9 cellular contexts compared by ENCODE assay signal in genomic region chr16:22207715-22208360, GRCh38. TPM values are rescaled to one million over a fixed set of nuclear protein-coding genes. Genes with fewer than 3 reads are reported as not detected.
DNase-seq lines count a peak whose midpoint lies in the region; ATAC-seq and TF ChIP-seq lines count a peak whose summit lies in the region.
"Had no signal": no experiment of that assay in that cellular context is flagged by ENCODE, and none has a peak within 500 bp of the region (broad histone marks: within the 10 kb centered on the region; RNA-seq: fewer than 3 reads in every experiment).

No MANE protein-coding gene starts in this region.

- no peak overlapping the region for H3K27ac Mint-ChIP-seq in activated CD4-positive, alpha-beta T cell treated with anti-CD3 and anti-CD28 coated beads, Interleukin-2, amount 10 ng/mL, durations not matched to agents 7 days and 5 days
- H3K27ac Mint-ChIP-seq in activated T-helper 2 cell treated with anti-CD3 and anti-CD28 coated beads, Interferon-gamma antibody, Interleukin-2, Interleukin-4, amounts not matched to agents 10 μg/mL and 5 μg/mL and 100 μg/mL, durations not matched to agents 14 hours and 24 hours and 36 hours: peak overlapping the region; percentile 91
- peak overlapping the region in 5 of 6 donors; percentile 2 to 81 (median 68) for H3K27ac Mint-ChIP-seq in immature natural killer cell

- no peak for TF ChIP-seq EP300 in suprapubic skin (IDR thresholded peaks at IDR 0.05)

- H3K27me3 Mint-ChIP-seq in activated CD4-positive, alpha-beta T cell treated with anti-CD3 and anti-CD28 coated beads, Interleukin-2, amount 10 ng/mL, durations not matched to agents 7 days and 5 days: no peaks in the 10 kb centered on the region
- no peaks in the 10 kb centered on the region for H3K27me3 Mint-ChIP-seq in activated T-helper 2 cell treated with anti-CD3 and anti-CD28 coated beads, Interferon-gamma antibody, Interleukin-2, Interleukin-4, amounts not matched to agents 10 μg/mL and 5 μg/mL and 100 μg/mL, durations not matched to agents 14 hours and 24 hours and 36 hours (ENCODE audit: low read depth)
- peaks cover 0 to 3% (median 1%) of the 10 kb centered on the region in 3 donors for H3K27me3 Mint-ChIP-seq in immature natural killer cell (ENCODE audit: low read depth in 3 of 3)

- CTCF ChIA-PET in activated CD4-positive, alpha-beta T cell treated with anti-CD3 and anti-CD28 coated beads, Interleukin-2, amount 10 ng/mL, durations not matched to agents 7 days and 5 days (lab: Charles Lee): interaction anchor here (0.5 to 6.9 kb wide), 9 partner anchors 10 to 97 kb away, joined by 3 to 48 read pairs (median 9); partner anchors contain the start of gene POLR3E

- H3K9me3 ChIP-seq in suprapubic skin: no peaks in the 10 kb centered on the region

- POLR2A ChIA-PET in activated CD4-positive, alpha-beta T cell treated with anti-CD3 and anti-CD28 coated beads, Interleukin-2, amount 10 ng/mL, durations not matched to agents 7 days and 5 days (lab: Charles Lee): no interaction called here

- WGBS in suprapubic skin: 50% methylated on average over 10 of the region's 10 CpGs

- no peaks in the 10 kb centered on the region for H3K36me3 ChIP-seq in suprapubic skin

- no peak for TF ChIP-seq POLR2A in suprapubic skin (IDR thresholded peaks at IDR 0.05)

- ATAC-seq in HG03457 (IDR thresholded peaks at IDR 0.05; ENCODE audit: unreplicated experiment) (no peak), HG03196 (IDR thresholded peaks at IDR 0.05; ENCODE audit: unreplicated experiment) (no peak)

- TF ChIP-seq CTCF in suprapubic skin (IDR thresholded peaks at IDR 0.05): no peak

- H3K4me1 Mint-ChIP-seq in activated CD4-positive, alpha-beta T cell treated with anti-CD3 and anti-CD28 coated beads, Interleukin-2, amount 10 ng/mL, durations not matched to agents 7 days and 5 days: peaks cover 33% of the 10 kb centered on the region
- H3K4me1 Mint-ChIP-seq in activated T-helper 2 cell treated with anti-CD3 and anti-CD28 coated beads, Interferon-gamma antibody, Interleukin-2, Interleukin-4, amounts not matched to agents 10 μg/mL and 5 μg/mL and 100 μg/mL, durations not matched to agents 14 hours and 24 hours and 36 hours (ENCODE audit: low read depth): peaks cover 46% of the 10 kb centered on the region
- H3K4me1 Mint-ChIP-seq in immature natural killer cell: peaks cover 22 to 23% of the 10 kb centered on the region in 2 donors

- no peaks in the 10 kb centered on the region for H3K9me3 Mint-ChIP-seq in activated CD4-positive, alpha-beta T cell treated with anti-CD3 and anti-CD28 coated beads, Interleukin-2, amount 10 ng/mL, durations not matched to agents 7 days and 5 days
- H3K9me3 Mint-ChIP-seq in activated T-helper 2 cell treated with anti-CD3 and anti-CD28 coated beads, Interferon-gamma antibody, Interleukin-2, Interleukin-4, amounts not matched to agents 10 μg/mL and 5 μg/mL and 100 μg/mL, durations not matched to agents 14 hours and 24 hours and 36 hours: no peaks in the 10 kb centered on the region
- no peaks in the 10 kb centered on the region for H3K9me3 Mint-ChIP-seq in immature natural killer cell

- H3K4me1 ChIP-seq in suprapubic skin: peaks cover 74% of the 10 kb centered on the region

- peak overlapping the region; percentile 100 for H3K4me3 ChIP-seq in suprapubic skin

- no peak for DNase-seq in activated CD4-positive, alpha-beta T cell treated with anti-CD3 and anti-CD28 coated beads, Interleukin-2, amount 10 ng/mL, durations not matched to agents 7 days and 5 days
- no peak for DNase-seq in activated CD4-positive, alpha-beta T cell treated with anti-CD3 and anti-CD28 coated beads for 1 hour
- DNase-seq in activated T-helper 2 cell treated with anti-CD3 and anti-CD28 coated beads, Interferon-gamma antibody, Interleukin-2, Interleukin-4, amounts not matched to agents 10 μg/mL and 5 μg/mL and 100 μg/mL, durations not matched to agents 14 hours and 24 hours and 36 hours (ENCODE audit: low spot score): no peak
- no peak for DNase-seq in immature natural killer cell
- DNase-seq in suprapubic skin (ENCODE audit: low spot score in 2 of 2): no peak
- no peak for DNase-seq in HK-2 (ENCODE audit: unreplicated experiment)

- peaks cover 16% of the 10 kb centered on the region for H3K36me3 Mint-ChIP-seq in activated CD4-positive, alpha-beta T cell treated with anti-CD3 and anti-CD28 coated beads, Interleukin-2, amount 10 ng/mL, durations not matched to agents 7 days and 5 days (ENCODE audit: low read depth)
- peaks cover 41% of the 10 kb centered on the region for H3K36me3 Mint-ChIP-seq in activated T-helper 2 cell treated with anti-CD3 and anti-CD28 coated beads, Interferon-gamma antibody, Interleukin-2, Interleukin-4, amounts not matched to agents 10 μg/mL and 5 μg/mL and 100 μg/mL, durations not matched to agents 14 hours and 24 hours and 36 hours (ENCODE audit: low read depth)
- H3K36me3 Mint-ChIP-seq in immature natural killer cell: no peaks in the 10 kb centered on the region

- no peaks in the 10 kb centered on the region for H3K27me3 ChIP-seq in suprapubic skin

- peak overlapping the region; percentile 99 for H3K27ac ChIP-seq in suprapubic skin

- H3K4me3 Mint-ChIP-seq in activated CD4-positive, alpha-beta T cell treated with anti-CD3 and anti-CD28 coated beads, Interleukin-2, amount 10 ng/mL, durations not matched to agents 7 days and 5 days: peak overlapping the region; percentile 93
- H3K4me3 Mint-ChIP-seq in activated T-helper 2 cell treated with anti-CD3 and anti-CD28 coated beads, Interferon-gamma antibody, Interleukin-2, Interleukin-4, amounts not matched to agents 10 μg/mL and 5 μg/mL and 100 μg/mL, durations not matched to agents 14 hours and 24 hours and 36 hours (ENCODE audit: low read depth): peak overlapping the region; percentile 96
- peak overlapping the region; percentile 85 to 99 (median 95) for H3K4me3 Mint-ChIP-seq in immature natural killer cell

- intact Hi-C loops in activated T-helper 2 cell treated with anti-CD3 and anti-CD28 coated beads, Interferon-gamma antibody, Interleukin-2, Interleukin-4, amounts not matched to agents 10 μg/mL and 5 μg/mL and 100 μg/mL, durations not matched to agents 14 hours and 24 hours and 36 hours (cut with micrococcal nuclease): loop anchor here (2.0 to 5.0 kb wide), 2 partner anchors 17 to 34 kb away; no protein-coding TSS in a partner anchor

RNA-seq across cellular contexts. Expression of gene EEF2K, which starts 1.8 kb away (rescaled TPM):
- total RNA-seq in activated CD4-positive, alpha-beta T cell treated with anti-CD3 and anti-CD28 coated beads, Interleukin-2, amount 10 ng/mL, durations not matched to agents 7 days and 5 days: 10 to 100 TPM; 21.9 to 23.8 TPM
- 40.4 and 41.0 TPM in 2 replicates for total RNA-seq in activated T-helper 2 cell treated with anti-CD3 and anti-CD28 coated beads, Interferon-gamma antibody, Interleukin-2, Interleukin-4, amounts not matched to agents 10 μg/mL and 5 μg/mL and 100 μg/mL, durations not matched to agents 14 hours and 24 hours and 36 hours
- polyA plus RNA-seq in immature natural killer cell: 1 to 10 TPM in 2 of 3 donors, not detected in 1; 1.1 to 3.2 TPM
- total RNA-seq in suprapubic skin: 100 to 1,000 TPM in 1 of 4 donors, 10 to 100 TPM in 3; 50.9 to 194 (median 73.8) TPM

RNA-seq across cellular contexts. Expression of gene SDR42E2, which starts 45.5 kb away (rescaled TPM):
- total RNA-seq in activated CD4-positive, alpha-beta T cell treated with anti-CD3 and anti-CD28 coated beads, Interleukin-2, amount 10 ng/mL, durations not matched to agents 7 days and 5 days: under 1 TPM in 1 of 2 experiments, not detected in 1; 0.22 TPM
- total RNA-seq in activated T-helper 2 cell treated with anti-CD3 and anti-CD28 coated beads, Interferon-gamma antibody, Interleukin-2, Interleukin-4, amounts not matched to agents 10 μg/mL and 5 μg/mL and 100 μg/mL, durations not matched to agents 14 hours and 24 hours and 36 hours: 0.09 TPM in 1 of 2 replicates, not detected in the other
- polyA plus RNA-seq in immature natural killer cell: under 1 TPM in 2 of 3 donors, not detected in 1; 0.47 to 0.51 TPM
- total RNA-seq in suprapubic skin: not detected
- total RNA-seq: T-helper 2 cell treated with Interferon-gamma antibody and Interleukin-4, amounts not matched to agents 100 ng/mL and 5 ng/mL, for 36 hours had no signal
